ENCODE assay signal across 8 cellular contexts in genomic region chr1:39900662-39901485, GRCh38. TPM values are rescaled to one million over a fixed set of nuclear protein-coding genes. Genes with fewer than 3 reads are reported as not detected.
DNase-seq lines count a peak whose midpoint lies in the region; ATAC-seq, FAIRE-seq and TF ChIP-seq lines count a peak whose summit lies in the region.

No MANE protein-coding gene starts in this region.

- peak overlapping the region; percentile 69 to 77 for H3K9ac ChIP-seq in duodenal mucosa (ENCODE audit: low read depth in 1 of 2, low read length in 2 of 2)

- no peak for FAIRE-seq in RCC 7860 (lab: Jason Lieb, UNC)

- in situ Hi-C loops in Panc1 (cut with HindIII; ENCODE audit: low pct_unique_long_range_greater_than_20kb, low sequenced_read_pairs): no loop called here

- no TSS peak for BruUV-seq in Panc1 (replicated peaks; lab: Mats Ljungman, UMichigan)

- H3K4me3 ChIP-seq in BJ (ENCODE audit: low read depth, low read length) (peak overlapping the region; percentile 55), Panc1 (ENCODE audit: low read depth in 2 of 2, low read length in 2 of 2) (peak overlapping the region; percentile 52 to 60), duodenal mucosa (ENCODE audit: low read depth in 1 of 2, low read length in 2 of 2) (peak overlapping the region; percentile 74 to 81), mononuclear cell (ENCODE audit: low read length) (peak overlapping the region; percentile 59)

- intact Hi-C loops in Panc1 (cut with micrococcal nuclease; ENCODE audit: unreplicated experiment): loop anchor here (5.0 kb wide), 1 partner anchor 84 kb away; no protein-coding TSS in a partner anchor

- H3K36me3 ChIP-seq in BJ (ENCODE audit: control insufficient read depth, insufficient read depth, low read length) (no peaks in the 10 kb centered on the region), Panc1 (ENCODE audit: control insufficient read depth, insufficient read depth, low read length) (no peaks in the 10 kb centered on the region), duodenal mucosa (ENCODE audit: control insufficient read depth in 1 of 2, insufficient read depth in 2 of 2, low read length in 2 of 2) (peaks cover 0 to 9% of the 10 kb centered on the region in 2 donors)

- POLR2A ChIA-PET in BJ (lab: Charles Lee): no interaction called here
- POLR2A ChIA-PET in Panc1 (lab: Charles Lee): no interaction called here

- DNase-seq in BJ (ENCODE audit: low read depth) (no peak), Panc1 (ENCODE audit: low read depth, low spot score) (no peak), RCC 7860 (ENCODE audit: low spot score) (no peak)

- H3K27me3 ChIP-seq in BJ (ENCODE audit: control insufficient read depth, insufficient read depth, low read length) (peaks cover 14% of the 10 kb centered on the region), Panc1 (ENCODE audit: control insufficient read depth, insufficient read depth, low read length) (peaks cover 16% of the 10 kb centered on the region), duodenal mucosa (ENCODE audit: control insufficient read depth in 1 of 2, insufficient read depth in 2 of 2, low read length in 2 of 2) (peaks cover 7 to 16% of the 10 kb centered on the region in 2 donors), mononuclear cell (ENCODE audit: insufficient read depth, low read length) (peaks cover 46% of the 10 kb centered on the region)

- CTCF ChIA-PET in BJ (lab: Yijun Ruan, JAX): interaction anchor here (0.7 to 8.9 kb wide), 15 partner anchors 8 to 131 kb away, joined by 3 to 112 read pairs (median 15); no protein-coding TSS in a partner anchor
- CTCF ChIA-PET in Panc1 (lab: Charles Lee): no interaction called here

- H3K4me1 ChIP-seq in Panc1 (ENCODE audit: control insufficient read depth, insufficient read depth, low read length) (peaks cover 9% of the 10 kb centered on the region), duodenal mucosa (ENCODE audit: control insufficient read depth in 1 of 2, insufficient read depth in 2 of 2, low read length in 2 of 2) (peaks cover 25 to 26% of the 10 kb centered on the region in 2 donors), mononuclear cell (ENCODE audit: insufficient read depth, low read length) (peaks cover 66% of the 10 kb centered on the region)

- no peak for TF ChIP-seq CTCF in BJ (IDR thresholded peaks at IDR 0.05; ENCODE audit: insufficient read depth, low read depth, low read length)
- no peak for TF ChIP-seq CTCF in Panc1 (IDR thresholded peaks at IDR 0.05)

- no peaks in the 10 kb centered on the region for H3K9me3 ChIP-seq in Panc1 (ENCODE audit: control insufficient read depth, insufficient read depth, low read depth, low read length)
- H3K9me3 ChIP-seq in duodenal mucosa (ENCODE audit: control insufficient read depth in 1 of 2, low read length in 2 of 2): no peaks in the 10 kb centered on the region
- no peaks in the 10 kb centered on the region for H3K9me3 ChIP-seq in mononuclear cell (ENCODE audit: low read depth, low read length)

- H3K27ac ChIP-seq in Panc1 (ENCODE audit: low read length) (no peak overlapping the region), duodenal mucosa (ENCODE audit: low read depth, low read length) (peak overlapping the region; percentile 17)

- ATAC-seq in GM21723 (IDR thresholded peaks at IDR 0.05; ENCODE audit: unreplicated experiment): peak; percentile 18
- peak; percentile 70 for ATAC-seq in Panc1
- no peak for ATAC-seq in HG03521 (IDR thresholded peaks at IDR 0.05; ENCODE audit: unreplicated experiment)
- no peak for ATAC-seq in GM21576 (IDR thresholded peaks at IDR 0.05; ENCODE audit: unreplicated experiment)

RNA-seq across cellular contexts. Expression of gene MYCL, which starts 0.8 kb away (rescaled TPM):
- polyA plus RNA-seq in BJ (2011; rRNA removed): 0.22 TPM in 2 replicates
- 0.14 TPM in 1 of 2 replicates, not detected in the other for polyA minus RNA-seq in BJ (2011; rRNA and poly(A)+ RNA removed)
- total RNA-seq in Panc1 (2021; ENCODE audit: unreplicated experiment) (2.0 TPM), mononuclear cell (5.0 TPM)
- polyA plus RNA-seq in Panc1 (2012; ENCODE audit: insufficient read length): 1.1 TPM

RNA-seq across cellular contexts. Expression of gene TRIT1, which starts 17.6 kb away (rescaled TPM):
- 12.7 and 21.4 TPM in 2 replicates for polyA plus RNA-seq in BJ (2011; rRNA removed)
- 10.5 and 12.7 TPM in 2 replicates for polyA minus RNA-seq in BJ (2011; rRNA and poly(A)+ RNA removed)
- total RNA-seq in Panc1 (2021; ENCODE audit: unreplicated experiment) (22.7 TPM), mononuclear cell (8.2 TPM)
- 18.1 TPM for polyA plus RNA-seq in Panc1 (2012; ENCODE audit: insufficient read length)

RNA-seq across cellular contexts. Expression of gene MFSD2A, which starts 54.1 kb away (rescaled TPM):
- polyA plus RNA-seq in BJ (2011; rRNA removed): 0.94 and 2.0 TPM in 2 replicates
- 1.4 and 2.2 TPM in 2 replicates for polyA minus RNA-seq in BJ (2011; rRNA and poly(A)+ RNA removed)
- total RNA-seq in Panc1 (2021; ENCODE audit: unreplicated experiment) (1.2 TPM), mononuclear cell (8.4 TPM)
- polyA plus RNA-seq in Panc1 (2012; ENCODE audit: insufficient read length): 0.71 TPM

Comparison
In these comparisons a context has a peak if more than half of its experiments do, and no peak if none do; other contexts are left out.
1. ATAC-seq: peak in GM21723 (single experiment) and Panc1 (single experiment); none in HG03521 (single experiment) and GM21576 (single experiment).
2. Peak in every context shown above with its lines, with median percentiles within 50 percentile points of each other: H3K4me3 ChIP-seq.